10 cellular contexts compared by ENCODE assay signal in the genomic region with DNA sequence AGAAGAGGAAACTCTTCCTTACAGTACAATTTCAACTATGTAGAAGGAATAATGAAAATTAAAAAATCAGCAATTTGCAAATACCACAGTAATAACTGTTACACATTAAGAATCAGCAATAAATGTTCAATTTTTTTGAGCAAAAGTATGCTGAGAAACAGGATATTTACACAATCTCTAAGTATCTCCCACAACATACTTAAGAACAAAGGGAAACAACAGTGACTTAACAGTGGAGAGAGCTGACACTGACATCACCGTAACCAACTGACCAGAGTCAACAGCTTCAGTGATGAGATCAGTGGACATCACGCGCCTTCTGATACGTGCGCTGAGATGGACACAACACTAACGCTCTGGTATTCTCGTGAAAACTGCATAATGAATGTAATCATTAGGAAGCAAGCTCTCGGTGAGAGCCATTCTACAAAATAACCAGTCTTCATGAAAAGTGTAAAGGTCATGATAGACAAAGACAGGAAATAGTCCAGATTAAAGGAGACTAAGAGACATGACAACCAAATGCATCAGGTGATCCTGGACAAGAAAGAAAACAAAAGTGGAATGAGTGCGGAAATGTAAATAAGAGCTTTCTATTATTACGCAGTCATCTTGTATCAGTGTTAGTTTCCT.
DNase-seq lines count a peak whose midpoint lies in the region; ATAC-seq, FAIRE-seq and TF ChIP-seq lines count a peak whose summit lies in the region.
"Had no signal": no experiment of that assay in that cellular context is flagged by ENCODE, and none has a peak within 500 bp of the region (broad histone marks: within the 10 kb centered on the region; RNA-seq: fewer than 3 reads in every experiment).

No MANE protein-coding gene starts in this region.

- no peaks in the 10 kb centered on the region for H3K9me3 ChIP-seq in ascending aorta

- ATAC-seq in left ventricle myocardium superior (peak; percentile 30), Right ventricle myocardium superior (ENCODE audit: poor library complexity) (no peak), GM18502 (IDR thresholded peaks at IDR 0.05; ENCODE audit: poor library complexity, unreplicated experiment) (no peak), GM21528 (IDR thresholded peaks at IDR 0.05; ENCODE audit: low FRiP score, unreplicated experiment) (no peak)

- no peak overlapping the region for H3K4me3 ChIP-seq in bronchial epithelial cell (ENCODE audit: low read depth, low read length)
- no peak overlapping the region for H3K4me3 ChIP-seq in ascending aorta

- H3K36me3 ChIP-seq in bronchial epithelial cell (ENCODE audit: control insufficient read depth, insufficient read depth, low read length), result no peaks in the 10 kb centered on the region
- no peaks in the 10 kb centered on the region for H3K36me3 ChIP-seq in ascending aorta

- TF ChIP-seq CTCF in bronchial epithelial cell (IDR thresholded peaks at IDR 0.05; ENCODE audit: insufficient read depth, low read length, severe bottlenecking) (no peak), ascending aorta (IDR thresholded peaks at IDR 0.05) (no peak)

- FAIRE-seq in bronchial epithelial cell (lab: Jason Lieb, UNC), result peak; percentile 83

- no peak for DNase-seq in left ventricle myocardium superior
- no peak for DNase-seq in Right ventricle myocardium superior
- no peak for DNase-seq in bronchial epithelial cell (ENCODE audit: low read depth)
- peak; percentile 96 to 97 for DNase-seq in lung microvascular endothelial cell (ENCODE audit: low read depth in 2 of 2)
- DNase-seq in ureter (ENCODE audit: low spot score), result no peak
- DNase-seq in ascending aorta (ENCODE audit: low spot score in 2 of 2), result no peak
- DNase-seq: NCI-H446; stimulated activated naive CD4-positive, alpha-beta T cell treated with Interleukin-2 at 50 U/mL for 16 hours had no signal

- peak overlapping the region in 1 of 2 donors; percentile 27 for H3K27ac ChIP-seq in ascending aorta

- intact Hi-C loops in left ventricle myocardium superior (cut with micrococcal nuclease), result no loop called here
- intact Hi-C loops in Right ventricle myocardium superior (cut with DNase I), result no loop called here
- intact Hi-C loops in ascending aorta (cut with DNase I), result no loop called here

- no peaks in the 10 kb centered on the region for H3K27me3 ChIP-seq in bronchial epithelial cell (ENCODE audit: control insufficient read depth, insufficient read depth, low read length)
- H3K27me3 ChIP-seq in ascending aorta, result no peaks in the 10 kb centered on the region

- H3K4me1 ChIP-seq in ascending aorta, result peaks cover 0 to 25% of the 10 kb centered on the region in 2 donors

Comparison
In these comparisons a context has a peak if more than half of its experiments do, and no peak if none do; other contexts are left out.
1. DNase-seq: peak in lung microvascular endothelial cell (2 of 2); none in left ventricle myocardium superior (single experiment), Right ventricle myocardium superior (single experiment), bronchial epithelial cell (single experiment), ureter (single experiment) and ascending aorta (0 of 2).